In the genomic region with DNA sequence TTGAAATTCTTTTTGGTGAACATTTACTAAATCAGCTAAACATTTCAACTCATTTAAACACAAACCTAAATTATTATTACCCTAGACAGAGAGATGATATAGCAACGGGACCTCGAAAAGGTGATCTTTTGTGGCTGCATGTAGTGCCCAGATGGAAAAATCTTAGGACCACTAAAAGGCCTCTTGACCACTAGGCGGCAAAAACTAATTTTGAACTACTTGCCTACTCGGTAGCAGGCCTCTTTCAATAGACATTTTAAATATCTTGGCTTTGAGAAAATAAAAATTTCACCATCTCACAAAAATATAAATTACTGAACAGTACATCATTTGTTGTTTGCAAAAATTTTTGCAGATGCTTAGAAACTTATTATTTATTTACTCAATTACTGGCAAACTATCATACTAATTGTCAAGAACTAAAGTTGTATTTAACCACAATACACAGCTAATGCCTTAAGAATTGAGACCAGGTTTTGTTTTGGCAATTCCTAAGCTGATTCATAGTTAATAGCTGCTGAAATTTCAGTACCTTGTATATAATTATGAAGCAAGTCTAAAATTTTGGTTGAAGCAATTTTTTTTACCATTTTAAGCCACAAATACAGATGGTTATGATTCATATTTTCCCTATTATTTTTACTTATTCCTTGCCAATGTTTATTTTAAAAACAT, we compare ENCODE assay signal across 10 cellular contexts. TPM values are rescaled to one million over a fixed set of nuclear protein-coding genes. Genes with fewer than 3 reads are reported as not detected.
A peak's percentile ranks its signal among the peaks of the same experiment; 100 is the strongest.
DNase-seq lines count a peak whose midpoint lies in the region; ATAC-seq and TF ChIP-seq lines count a peak whose summit lies in the region.
"Had no signal": no experiment of that assay in that cellular context is flagged by ENCODE, and none has a peak within 500 bp of the region (broad histone marks: within the 10 kb centered on the region; RNA-seq: fewer than 3 reads in every experiment).

No MANE protein-coding gene starts in this region.

- no peak overlapping the region for H3K23ac ChIP-seq in trophoblast cell (ENCODE audit: low read length)

- peak; percentile 56 for ATAC-seq in GM23338
- no peak for ATAC-seq in RWPE2 (ENCODE audit: low read depth)
- ATAC-seq: activated naive CD4-positive, alpha-beta T cell treated with anti-CD3 and anti-CD28 coated beads, Interleukin-2, amount 50 U/mL, for 72 hours had no signal

- no peaks in the 10 kb centered on the region for H4K20me1 ChIP-seq in GM23338 (replicated peaks; ENCODE audit: insufficient read depth)

- H3K36me3 ChIP-seq in GM23338 (ENCODE audit: insufficient read depth) (no peaks in the 10 kb centered on the region), RWPE2 (ENCODE audit: low read depth) (no peaks in the 10 kb centered on the region), stomach (peaks cover 0 to 31% (median 8%) of the 10 kb centered on the region in 4 donors), trophoblast cell (ENCODE audit: control insufficient read depth in 1 of 2, insufficient read depth in 2 of 2, low read length in 2 of 2) (peaks cover 4 to 5% of the 10 kb centered on the region in 2 experiments)

- H3K27me3 Mint-ChIP-seq in GM23338 (ENCODE audit: insufficient read depth, low read depth, poor library complexity) (no peaks in the 10 kb centered on the region), CD14-positive monocyte (ENCODE audit: low read depth in 3 of 3) (peaks cover 0 to 1% (median 0%) of the 10 kb centered on the region in 3 donors)

- no peak for TF ChIP-seq POLR2A in stomach (IDR thresholded peaks at IDR 0.05)

- H4K12ac ChIP-seq in trophoblast cell (ENCODE audit: low read depth, low read length) = no peak overlapping the region

- H3K79me2 ChIP-seq in GM23338 (replicated peaks; ENCODE audit: insufficient read depth) (no peaks in the 10 kb centered on the region), trophoblast cell (ENCODE audit: control insufficient read depth, insufficient read depth, low read length, poor library complexity) (no peaks in the 10 kb centered on the region)

- H2BK120ac ChIP-seq in trophoblast cell (ENCODE audit: insufficient read depth, low read length, poor library complexity) = no peak overlapping the region

- intact Hi-C loops in stomach (cut with DNase I; ENCODE audit: low total_unique reads) = loop anchor here (10.0 kb wide), 1 partner anchor 459 kb away; no protein-coding TSS in a partner anchor
- intact Hi-C loops in CD14-positive monocyte (cut with micrococcal nuclease) = no loop called here

- peak; percentile 72 for DNase-seq in GM23338 (ENCODE audit: low spot score)
- no peak for DNase-seq in RWPE2 (ENCODE audit: low spot score)
- peak; percentile 10 for DNase-seq in foreskin melanocyte
- no peak for DNase-seq in stomach
- no peak for DNase-seq in NCI-H1436 treated with DMSO at 0.1 percent for 48 hours (lab: John Stamatoyannopoulos, UW)
- DNase-seq in HPDE6-E6E7 (ENCODE audit: extremely low spot score) = no peak
- DNase-seq in trophoblast cell = no peak
- DNase-seq in CD14-positive monocyte (ENCODE audit: low spot score) = no peak

- H3K4me2 ChIP-seq in GM23338 (no peak overlapping the region), trophoblast cell (ENCODE audit: low read length) (no peak overlapping the region)

- no peaks in the 10 kb centered on the region for H3F3A ChIP-seq in GM23338 (replicated peaks; ENCODE audit: low read depth)

- no peaks in the 10 kb centered on the region for H3K4me1 Mint-ChIP-seq in GM23338
- H3K4me1 Mint-ChIP-seq in CD14-positive monocyte = no peaks in the 10 kb centered on the region

- no peak overlapping the region for H2BK5ac ChIP-seq in trophoblast cell (ENCODE audit: low read depth, low read length, poor library complexity)

- H3K4me1 ChIP-seq in GM23338 (ENCODE audit: insufficient read depth) (no peaks in the 10 kb centered on the region), RWPE2 (ENCODE audit: insufficient read depth, poor library complexity, severe bottlenecking) (no peaks in the 10 kb centered on the region), stomach (peaks cover 0 to 19% (median 8%) of the 10 kb centered on the region in 4 donors), trophoblast cell (ENCODE audit: control insufficient read depth in 1 of 2, insufficient read depth in 2 of 2, low read length in 2 of 2) (no peaks in the 10 kb centered on the region)

- H3K27ac ChIP-seq in GM23338 (ENCODE audit: low read depth) = no peak overlapping the region
- H3K27ac ChIP-seq in RWPE2 (ENCODE audit: poor library complexity, severe bottlenecking) = no peak overlapping the region
- peak overlapping the region in 4 of 5 donors; percentile 22 to 83 (median 73) for H3K27ac ChIP-seq in stomach
- H3K27ac ChIP-seq in trophoblast cell (ENCODE audit: low read depth, low read length) = no peak overlapping the region

- no peak overlapping the region for H3K9ac ChIP-seq in trophoblast cell (ENCODE audit: low read length)

- H3K4me3 Mint-ChIP-seq in GM23338 (no peak overlapping the region), CD14-positive monocyte (no peak overlapping the region)

- H3K79me1 ChIP-seq in trophoblast cell (ENCODE audit: low read length) = no peaks in the 10 kb centered on the region

- H3K36me3 Mint-ChIP-seq in GM23338 (ENCODE audit: low read depth) (no peaks in the 10 kb centered on the region), CD14-positive monocyte (no peaks in the 10 kb centered on the region)
- H3K36me3 Mint-ChIP-seq: activated naive CD4-positive, alpha-beta T cell treated with anti-CD3 and anti-CD28 coated beads, Interleukin-2, amount 50 U/mL, for 72 hours had no signal

- no peak overlapping the region for H4K91ac ChIP-seq in trophoblast cell (ENCODE audit: low read depth, low read length)

- no peaks in the 10 kb centered on the region for H3K27me3 ChIP-seq in GM23338 (ENCODE audit: insufficient read depth)
- H3K27me3 ChIP-seq in RWPE2 (ENCODE audit: insufficient read depth, poor library complexity, severe bottlenecking) = no peaks in the 10 kb centered on the region
- no peaks in the 10 kb centered on the region for H3K27me3 ChIP-seq in stomach
- H3K27me3 ChIP-seq in trophoblast cell (ENCODE audit: insufficient read depth, low read length) = no peaks in the 10 kb centered on the region

- H3K9me2 ChIP-seq in GM23338 (ENCODE audit: insufficient read depth) = no peaks in the 10 kb centered on the region

- H2BK12ac ChIP-seq in trophoblast cell (ENCODE audit: low read length) = no peak overlapping the region

- 51 to 68% (median 54%) methylated on average over 4 of the region's 4 CpGs for WGBS in stomach, 5 donors
- WGBS in trophoblast cell (ENCODE audit: extremely low coverage, insufficient coverage, insufficient read length) = no CpG with 5 or more reads among the region's 4 CpGs

- TF ChIP-seq EP300 in stomach (IDR thresholded peaks at IDR 0.05) = no peak

- no peak overlapping the region for H4K8ac ChIP-seq in trophoblast cell (ENCODE audit: low read depth, low read length)

- H2AFZ ChIP-seq in GM23338 (no peak overlapping the region), trophoblast cell (ENCODE audit: insufficient read depth, low read length, poor library complexity) (no peak overlapping the region)

- H2AK5ac ChIP-seq in trophoblast cell (ENCODE audit: low read length) = no peak overlapping the region

- no peak overlapping the region for H3K14ac ChIP-seq in trophoblast cell (ENCODE audit: low read length)

- no peaks in the 10 kb centered on the region for H3K9me3 ChIP-seq in RWPE2 (ENCODE audit: severe bottlenecking)
- H3K9me3 ChIP-seq in stomach = no peaks in the 10 kb centered on the region
- H3K9me3 ChIP-seq in trophoblast cell (ENCODE audit: insufficient read depth, low read depth, low read length) = no peaks in the 10 kb centered on the region

- no peak overlapping the region for H3K27ac Mint-ChIP-seq in GM23338
- H3K27ac Mint-ChIP-seq in CD14-positive monocyte = no peak overlapping the region
- H3K27ac Mint-ChIP-seq: activated naive CD4-positive, alpha-beta T cell treated with anti-CD3 and anti-CD28 coated beads, Interleukin-2, amount 50 U/mL, for 72 hours had no signal

- no peak overlapping the region for H3K4me3 ChIP-seq in GM23338
- H3K4me3 ChIP-seq in RWPE2 (ENCODE audit: severe bottlenecking) = no peak overlapping the region
- H3K4me3 ChIP-seq in stomach = no peak overlapping the region
- no peak overlapping the region for H3K4me3 ChIP-seq in trophoblast cell (ENCODE audit: low read depth, low read length)

- H3K9me3 Mint-ChIP-seq in GM23338 = no peaks in the 10 kb centered on the region
- no peaks in the 10 kb centered on the region for H3K9me3 Mint-ChIP-seq in CD14-positive monocyte
- H3K9me3 Mint-ChIP-seq: activated naive CD4-positive, alpha-beta T cell treated with anti-CD3 and anti-CD28 coated beads, Interleukin-2, amount 50 U/mL, for 72 hours had no signal

- H3K18ac ChIP-seq in trophoblast cell (ENCODE audit: low read length) = no peak overlapping the region

- TF ChIP-seq CTCF in GM23338 (conservative IDR thresholded peaks at IDR 0.05; ENCODE audit: low read depth in 2 of 2) = peak; percentile 53 to 68
- peak; percentile 42 for TF ChIP-seq CTCF in RWPE2 (IDR thresholded peaks at IDR 0.05; ENCODE audit: poor library complexity, severe bottlenecking)
- peak in 2 of 7 experiments; percentile 8 to 37 for TF ChIP-seq CTCF in stomach (IDR thresholded peaks at IDR 0.05)
- TF ChIP-seq CTCF in CD14-positive monocyte (IDR thresholded peaks at IDR 0.05) = no peak

- no peak overlapping the region for H3K4ac ChIP-seq in trophoblast cell (ENCODE audit: low read depth, low read length)

TF ChIP-seq in GM23338, 12 proteins besides CTCF, POLR2A, EP300 and RAD21 (continues in another document):
- TF ChIP-seq CREB1 (CRISPR knock-in tag; IDR thresholded peaks at IDR 0.05; ENCODE audit: low read depth) = no peak

RNA-seq across cellular contexts. Expression of a gene that starts 9.4 kb away (rescaled TPM):
- total RNA-seq in GM23338 (2014; rRNA removed; shearing (Covaris generic)) = 0.17 TPM in 1 of 2 replicates, not detected in the other
- polyA plus RNA-seq in GM23338 (2016; fragmentation: Nextera tagmentation; extraction: Ambion mirVana) (0.31 TPM in 2 replicates), stomach (100 to 1,000 TPM in 1 of 3 donors, 10 to 100 TPM in 2; 60.7 to 108 (median 87.2) TPM), CD14-positive monocyte (not detected)
- 1,000 to 10,000 TPM in 2 of 5 donors, 100 to 1,000 TPM in 3; 116 to 7,728 (median 450) TPM for total RNA-seq in stomach
- 842 and 849 TPM in 2 replicates for polyA plus RNA-seq in trophoblast cell (2013)
- total RNA-seq: T-helper 2 cell treated with Interferon-gamma antibody and Interleukin-4, amounts not matched to agents 100 ng/mL and 5 ng/mL, for 36 hours had no signal

Comparison
In these comparisons a context has a peak if more than half of its experiments do, and no peak if none do; other contexts are left out.
1. DNase-seq: peak in GM23338 (single experiment) and foreskin melanocyte (single experiment); none in RWPE2 (single experiment), stomach (single experiment), NCI-H1436 treated with DMSO at 0.1 percent for 48 hours (single experiment), HPDE6-E6E7 (single experiment), trophoblast cell (0 of 2) and CD14-positive monocyte (single experiment).
2. H3K27ac ChIP-seq: peak in stomach (4 of 5); none in GM23338 (single experiment), RWPE2 (single experiment) and trophoblast cell (single experiment).
3. RNA of a gene that starts 9.4 kb away (polyA plus RNA-seq): 60.7 to 108 TPM in stomach; 0.31 TPM in GM23338 and not detected in CD14-positive monocyte; every median in the first group is over 10 times any median in the second.